3 cellular contexts compared by ENCODE assay signal in the genomic region with DNA sequence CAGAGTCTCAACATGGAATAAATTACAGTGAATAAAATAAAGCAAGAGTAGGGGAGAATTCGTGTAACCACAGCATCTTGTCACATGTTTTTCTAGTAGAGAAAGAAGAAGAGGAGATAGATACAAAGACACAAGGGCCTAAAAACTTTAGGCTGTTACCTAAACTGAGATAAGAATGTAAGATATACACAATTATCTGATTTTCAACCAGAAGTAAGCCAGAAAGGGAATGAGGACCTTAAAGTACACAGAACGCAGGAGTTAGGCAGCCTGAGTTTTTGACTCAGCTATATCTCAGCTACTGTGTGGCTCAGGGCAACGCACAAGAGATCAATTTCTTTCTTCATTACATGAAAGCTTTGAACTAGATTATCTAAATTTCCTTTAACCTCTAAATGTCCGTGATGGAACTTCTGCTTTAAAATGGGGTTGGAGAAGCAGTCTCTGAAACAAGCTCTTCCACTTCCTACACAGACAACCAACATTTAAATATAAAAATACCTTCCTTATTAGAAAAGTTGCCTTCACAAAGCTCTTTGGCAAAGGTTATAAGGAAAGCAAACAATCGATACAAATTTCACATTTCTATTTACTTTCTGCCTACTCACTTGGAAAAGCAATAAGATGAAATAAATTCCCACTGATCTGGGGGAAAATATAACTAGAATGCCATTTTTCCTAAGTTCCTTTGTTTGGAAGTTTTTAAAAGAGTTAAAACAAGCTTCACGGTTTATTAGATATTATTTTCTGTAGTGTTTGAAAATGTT.
TF ChIP-seq lines count a peak whose summit lies in the region.

No MANE protein-coding gene starts in this region.

TF ChIP-seq in SK-N-SH, 30 proteins besides CTCF, POLR2A, EP300 and RAD21 (continues in another document):
- TF ChIP-seq TEAD4 (IDR thresholded peaks at IDR 0.05; ENCODE audit: borderline replicate concordance, insufficient read depth) = no peak
- TF ChIP-seq, protein P1, sequence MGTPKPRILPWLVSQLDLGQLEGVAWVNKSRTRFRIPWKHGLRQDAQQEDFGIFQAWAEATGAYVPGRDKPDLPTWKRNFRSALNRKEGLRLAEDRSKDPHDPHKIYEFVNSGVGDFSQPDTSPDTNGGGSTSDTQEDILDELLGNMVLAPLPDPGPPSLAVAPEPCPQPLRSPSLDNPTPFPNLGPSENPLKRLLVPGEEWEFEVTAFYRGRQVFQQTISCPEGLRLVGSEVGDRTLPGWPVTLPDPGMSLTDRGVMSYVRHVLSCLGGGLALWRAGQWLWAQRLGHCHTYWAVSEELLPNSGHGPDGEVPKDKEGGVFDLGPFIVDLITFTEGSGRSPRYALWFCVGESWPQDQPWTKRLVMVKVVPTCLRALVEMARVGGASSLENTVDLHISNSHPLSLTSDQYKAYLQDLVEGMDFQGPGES (IDR thresholded peaks at IDR 0.05; ENCODE audit: low read depth, low read length) = no peak
- TF ChIP-seq CHD2 (IDR thresholded peaks at IDR 0.05; ENCODE audit: low read length, partially characterized antibody) = no peak
- TF ChIP-seq, protein P2, sequence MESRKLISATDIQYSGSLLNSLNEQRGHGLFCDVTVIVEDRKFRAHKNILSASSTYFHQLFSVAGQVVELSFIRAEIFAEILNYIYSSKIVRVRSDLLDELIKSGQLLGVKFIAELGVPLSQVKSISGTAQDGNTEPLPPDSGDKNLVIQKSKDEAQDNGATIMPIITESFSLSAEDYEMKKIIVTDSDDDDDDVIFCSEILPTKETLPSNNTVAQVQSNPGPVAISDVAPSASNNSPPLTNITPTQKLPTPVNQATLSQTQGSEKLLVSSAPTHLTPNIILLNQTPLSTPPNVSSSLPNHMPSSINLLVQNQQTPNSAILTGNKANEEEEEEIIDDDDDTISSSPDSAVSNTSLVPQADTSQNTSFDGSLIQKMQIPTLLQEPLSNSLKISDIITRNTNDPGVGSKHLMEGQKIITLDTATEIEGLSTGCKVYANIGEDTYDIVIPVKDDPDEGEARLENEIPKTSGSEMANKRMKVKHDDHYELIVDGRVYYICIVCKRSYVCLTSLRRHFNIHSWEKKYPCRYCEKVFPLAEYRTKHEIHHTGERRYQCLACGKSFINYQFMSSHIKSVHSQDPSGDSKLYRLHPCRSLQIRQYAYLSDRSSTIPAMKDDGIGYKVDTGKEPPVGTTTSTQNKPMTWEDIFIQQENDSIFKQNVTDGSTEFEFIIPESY (IDR thresholded peaks at IDR 0.05; ENCODE audit: borderline replicate concordance, low read depth) = no peak
- TF ChIP-seq, protein P3, sequence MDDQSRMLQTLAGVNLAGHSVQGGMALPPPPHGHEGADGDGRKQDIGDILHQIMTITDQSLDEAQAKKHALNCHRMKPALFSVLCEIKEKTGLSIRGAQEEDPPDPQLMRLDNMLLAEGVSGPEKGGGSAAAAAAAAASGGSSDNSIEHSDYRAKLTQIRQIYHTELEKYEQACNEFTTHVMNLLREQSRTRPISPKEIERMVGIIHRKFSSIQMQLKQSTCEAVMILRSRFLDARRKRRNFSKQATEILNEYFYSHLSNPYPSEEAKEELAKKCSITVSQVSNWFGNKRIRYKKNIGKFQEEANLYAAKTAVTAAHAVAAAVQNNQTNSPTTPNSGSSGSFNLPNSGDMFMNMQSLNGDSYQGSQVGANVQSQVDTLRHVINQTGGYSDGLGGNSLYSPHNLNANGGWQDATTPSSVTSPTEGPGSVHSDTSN (IDR thresholded peaks at IDR 0.05) = no peak
- TF ChIP-seq YY1 (IDR thresholded peaks at IDR 0.05; ENCODE audit: low read depth) = no peak
- no peak for TF ChIP-seq POLR2AphosphoS5 (IDR thresholded peaks at IDR 0.05; ENCODE audit: low read depth, low read length)
- TF ChIP-seq ELF1 (IDR thresholded peaks at IDR 0.05) = no peak
- TF ChIP-seq FOXJ3 (CRISPR knock-in tag; IDR thresholded peaks at IDR 0.05) = no peak

TF ChIP-seq in SK-N-SH treated with all-trans-retinoic acid at 6 μM for 48 hours, 23 proteins besides CTCF, POLR2A, EP300 and RAD21:
- TF ChIP-seq BACH2 (CRISPR knock-in tag; IDR thresholded peaks at IDR 0.05; ENCODE audit: borderline replicate concordance) = no peak
- TF ChIP-seq SNAI2 (CRISPR knock-in tag; IDR thresholded peaks at IDR 0.05) = no peak
- TF ChIP-seq, protein P4, sequence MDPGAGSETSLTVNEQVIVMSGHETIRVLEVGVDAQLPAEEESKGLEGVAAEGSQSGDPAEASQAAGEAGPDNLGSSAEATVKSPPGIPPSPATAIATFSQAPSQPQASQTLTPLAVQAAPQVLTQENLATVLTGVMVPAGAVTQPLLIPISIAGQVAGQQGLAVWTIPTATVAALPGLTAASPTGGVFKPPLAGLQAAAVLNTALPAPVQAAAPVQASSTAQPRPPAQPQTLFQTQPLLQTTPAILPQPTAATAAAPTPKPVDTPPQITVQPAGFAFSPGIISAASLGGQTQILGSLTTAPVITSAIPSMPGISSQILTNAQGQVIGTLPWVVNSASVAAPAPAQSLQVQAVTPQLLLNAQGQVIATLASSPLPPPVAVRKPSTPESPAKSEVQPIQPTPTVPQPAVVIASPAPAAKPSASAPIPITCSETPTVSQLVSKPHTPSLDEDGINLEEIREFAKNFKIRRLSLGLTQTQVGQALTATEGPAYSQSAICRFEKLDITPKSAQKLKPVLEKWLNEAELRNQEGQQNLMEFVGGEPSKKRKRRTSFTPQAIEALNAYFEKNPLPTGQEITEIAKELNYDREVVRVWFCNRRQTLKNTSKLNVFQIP (CRISPR knock-in tag; IDR thresholded peaks at IDR 0.05; ENCODE audit: borderline replicate concordance, low read depth) = no peak

TF ChIP-seq in HepG2, 621 proteins besides CTCF, POLR2A, EP300 and RAD21:
- peak; percentile 54; the same call in 1 of the 2 replicates for TF ChIP-seq ZNF652 (CRISPR knock-in tag; IDR thresholded peaks at IDR 0.05; ENCODE audit: borderline replicate concordance, low read depth)
- 0 out of 2 replicates have a peak, but pooled peaks have one; percentile 40 for TF ChIP-seq GATAD2A (CRISPR knock-in tag; IDR thresholded peaks at IDR 0.05)
- TF ChIP-seq NAIF1 (CRISPR knock-in tag; IDR thresholded peaks at IDR 0.05; ENCODE audit: borderline replicate concordance) = no peak
